In the genomic region with DNA sequence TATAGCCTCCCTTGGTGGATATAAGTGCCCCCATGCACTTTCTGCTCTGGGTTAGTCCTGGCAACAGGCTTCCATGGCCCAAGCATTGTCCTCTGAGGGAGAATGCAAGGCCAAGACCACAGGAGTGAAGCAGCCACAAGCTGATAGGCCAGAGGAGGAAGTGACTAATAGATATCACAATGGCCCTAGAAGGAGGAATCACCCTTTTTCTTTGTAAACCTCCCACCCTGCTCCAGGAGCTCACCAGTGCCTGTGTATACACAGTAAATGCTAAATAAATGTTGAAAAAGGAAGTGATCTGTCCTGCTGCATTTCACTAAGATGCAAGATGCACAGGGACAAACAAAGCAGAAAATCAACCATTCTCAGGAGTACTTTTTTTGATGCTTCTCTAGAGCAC, we compare ENCODE assay signal across 32 cellular contexts. TPM values are rescaled to one million over a fixed set of nuclear protein-coding genes. Genes with fewer than 3 reads are reported as not detected.
DNase-seq lines count a peak whose midpoint lies in the region; FAIRE-seq and TF ChIP-seq lines count a peak whose summit lies in the region.
"Had no signal": no experiment of that assay in that cellular context is flagged by ENCODE, and none has a peak within 500 bp of the region (broad histone marks: within the 10 kb centered on the region; RNA-seq: fewer than 3 reads in every experiment).

No MANE protein-coding gene starts in this region.

- TF ChIP-seq POLR2A in H54 (IDR thresholded peaks at IDR 0.05; ENCODE audit: low read depth, low read length), result no peak

- H3K9me3 ChIP-seq in colonic mucosa, result no peaks in the 10 kb centered on the region
- H3K9me3 ChIP-seq: adrenal gland, MG63, psoas muscle, testis had no signal

- no peak overlapping the region for H3K27ac ChIP-seq in brain microvascular endothelial cell
- no peak overlapping the region for H3K27ac ChIP-seq in colonic mucosa
- H3K27ac ChIP-seq: adrenal gland, psoas muscle, testis had no signal

- in situ Hi-C loops in brain microvascular endothelial cell (cut with HindIII; ENCODE audit: low pct_ligation_motif_present, low sequenced_read_pairs), result no loop called here

- no peak overlapping the region for H3K4me3 ChIP-seq in brain microvascular endothelial cell (ENCODE audit: low read depth, low read length)
- no peak overlapping the region for H3K4me3 ChIP-seq in colonic mucosa
- H3K4me3 ChIP-seq: adrenal gland, GM23338, MG63, psoas muscle, testis had no signal

- no peak for DNase-seq in H54 (ENCODE audit: insufficient read length, low spot score)
- peak; percentile 37 for DNase-seq in RPMI7951 (ENCODE audit: low read depth)
- peak; percentile 42 for DNase-seq in brain microvascular endothelial cell
- peak; percentile 4 for DNase-seq in kidney tubule cell (ENCODE audit: low spot score)
- no peak for DNase-seq in NCI-H2107 treated with DMSO at 0.1 percent for 48 hours (lab: John Stamatoyannopoulos, UW; ENCODE audit: unreplicated experiment)
- DNase-seq in DMS 273 treated with DMSO at 0.1 percent for 48 hours (lab: John Stamatoyannopoulos, UW), result no peak
- no peak for DNase-seq in NAMALWA (ENCODE audit: low spot score)
- no peak for DNase-seq in colonic mucosa
- DNase-seq: activated CD4-positive, alpha-beta T cell treated with anti-CD3 and anti-CD28 coated beads, Interleukin-2, amount 50 U/mL, for 48 hours; activated CD4-positive, CD25-positive, alpha-beta regulatory T cell; activated naive CD4-positive, alpha-beta T cell treated with anti-CD3 and anti-CD28 coated beads for 36 hours; adrenal gland; C1 segment of cervical spinal cord; Calu3; effector CD8-positive, alpha-beta T cell; erythroblast; foreskin melanocyte; IMR-90; left ventricle myocardium superior; MG63; midbrain; naive thymus-derived CD4-positive, alpha-beta T cell; NCI-H1417 treated with DMSO at 0.1 percent for 48 hours; NCI-H2081; NCI-H82; occipital lobe; psoas muscle; stimulated activated CD4-positive, alpha-beta T cell treated with anti-CD3 and anti-CD28 coated beads, Interleukin-15, amount 100 ng/mL, for 24 hours; stimulated activated naive B cell treated with anti-CD40 and anti-IgM and Interleukin-4, amounts not matched to agents 10 μg/mL and 1 μg/mL and 100 μg/mL, for 72 hours; testis had no signal

- H3K9ac ChIP-seq in colonic mucosa (ENCODE audit: low read depth in 2 of 2, low read length in 2 of 2), result no peak overlapping the region

- FAIRE-seq in H54 (lab: Jason Lieb, UNC), result peak; percentile 43
- FAIRE-seq: islet of Langerhans had no signal

- TF ChIP-seq CTCF in brain microvascular endothelial cell (IDR thresholded peaks at IDR 0.05; ENCODE audit: low read depth, low read length, missing control alignments) (no peak), colonic mucosa (IDR thresholded peaks at IDR 0.05) (no peak)

- no peaks in the 10 kb centered on the region for H3K27me3 ChIP-seq in brain microvascular endothelial cell (replicated peaks)
- H3K27me3 ChIP-seq in colonic mucosa, result no peaks in the 10 kb centered on the region
- H3K27me3 ChIP-seq: adrenal gland, MG63, testis had no signal

- H3K4me1 ChIP-seq in colonic mucosa, result no peaks in the 10 kb centered on the region
- H3K4me1 ChIP-seq: adrenal gland, psoas muscle, testis had no signal

- intact Hi-C loops in colonic mucosa (cut with DNase I), result no loop called here

- no peaks in the 10 kb centered on the region for H3K36me3 ChIP-seq in brain microvascular endothelial cell (replicated peaks)
- no peaks in the 10 kb centered on the region for H3K36me3 ChIP-seq in colonic mucosa
- H3K36me3 ChIP-seq: adrenal gland, MG63 had no signal

RNA-seq across cellular contexts. Expression of a gene that starts 49.7 kb away (rescaled TPM):
- under 0.01 TPM in 1 of 2 replicates, not detected in the other for total RNA-seq in RPMI7951 (2014; rRNA removed; shearing (Covaris generic))
- under 1 TPM; 0.03 to 0.22 TPM for total RNA-seq in colonic mucosa
- total RNA-seq: activated naive CD4-positive, alpha-beta T cell treated with anti-CD3 and anti-CD28 coated beads for 36 hours; left ventricle myocardium superior; naive thymus-derived CD4-positive, alpha-beta T cell; psoas muscle had no signal

Comparison
In these comparisons a context has a peak if more than half of its experiments do, and no peak if none do; other contexts are left out.
1. DNase-seq: peak in RPMI7951 (single experiment), brain microvascular endothelial cell (single experiment) and kidney tubule cell (single experiment); none in H54 (single experiment), NCI-H2107 treated with DMSO at 0.1 percent for 48 hours (single experiment), DMS 273 treated with DMSO at 0.1 percent for 48 hours (single experiment), NAMALWA (single experiment) and colonic mucosa (single experiment).